20 cellular contexts compared by ENCODE assay signal in genomic region chr19:31553844-31554215, GRCh38.
"Had no signal": no experiment of that assay in that cellular context is flagged by ENCODE, and none has a peak within 500 bp of the region (broad histone marks: within the 10 kb centered on the region; RNA-seq: fewer than 3 reads in every experiment).

No MANE protein-coding gene starts in this region.

- FAIRE-seq: pancreas had no signal

- H3K9me3 Mint-ChIP-seq: activated naive CD8-positive, alpha-beta T cell treated with anti-CD3 and anti-CD28 coated beads, Interleukin-2, amount 50 U/mL, for 24 hours; mesothelial cell of epicardium had no signal

- H3K36me3 ChIP-seq: ascending aorta, breast epithelium, lower lobe of right lung, neural progenitor cell, pancreas, upper lobe of right lung, WERI-Rb-1 had no signal

- H3K27me3 Mint-ChIP-seq: activated CD8-positive, alpha-beta memory T cell treated with anti-CD3 and anti-CD28 coated beads, Interleukin-2, amount 10 ng/mL, durations not matched to agents 7 days and 5 days; activated naive CD8-positive, alpha-beta T cell treated with anti-CD3 and anti-CD28 coated beads, Interleukin-2, amount 50 U/mL, for 24 hours; naive B cell had no signal

- DNase-seq: activated CD4-positive, alpha-beta T cell treated with anti-CD3 and anti-CD28 coated beads, Interleukin-2, amount 50 U/mL, for 48 hours; activated CD8-positive, alpha-beta memory T cell treated with anti-CD3 and anti-CD28 coated beads, Interleukin-2, amount 10 ng/mL, durations not matched to agents 7 days and 5 days; activated naive CD4-positive, alpha-beta T cell treated with anti-CD3 and anti-CD28 coated beads for 36 hours; activated naive CD8-positive, alpha-beta T cell treated with anti-CD3 and anti-CD28 coated beads, Interleukin-2, amount 50 U/mL, for 24 hours; activated T-cell treated with anti-CD3 and anti-CD28 coated beads, Interleukin-2, amount 50 U/mL, for 1 hour; erythroblast; lower lobe of right lung; naive B cell; pancreas; stimulated activated CD4-positive, alpha-beta T cell treated with anti-CD3 and anti-CD28 coated beads, Interleukin-15, amount 100 ng/mL, for 24 hours; stimulated activated CD4-positive, alpha-beta T cell treated with anti-CD3 and anti-CD28 coated beads, Interleukin-4, amount 100 ng/mL, for 24 hours; stimulated activated naive CD4-positive, alpha-beta T cell; T-helper 17 cell; upper lobe of right lung; WERI-Rb-1 had no signal

- H3K9me3 ChIP-seq: ascending aorta, lower lobe of right lung, pancreas, upper lobe of right lung had no signal

- H3K4me1 Mint-ChIP-seq: activated CD8-positive, alpha-beta memory T cell treated with anti-CD3 and anti-CD28 coated beads, Interleukin-2, amount 10 ng/mL, durations not matched to agents 7 days and 5 days; activated naive CD8-positive, alpha-beta T cell treated with anti-CD3 and anti-CD28 coated beads, Interleukin-2, amount 50 U/mL, for 24 hours; naive B cell; neural progenitor cell; T-helper 17 cell had no signal

- H3K27ac ChIP-seq: ascending aorta, lower lobe of right lung, neural progenitor cell, pancreas, upper lobe of right lung, WERI-Rb-1 had no signal

- H3K27me3 ChIP-seq: ascending aorta, breast epithelium, neural progenitor cell, pancreas, upper lobe of right lung had no signal

- H3K4me3 ChIP-seq: ascending aorta, breast epithelium, lower lobe of right lung, neural progenitor cell, pancreas, upper lobe of right lung had no signal

- H3K36me3 Mint-ChIP-seq: activated CD8-positive, alpha-beta memory T cell treated with anti-CD3 and anti-CD28 coated beads, Interleukin-2, amount 10 ng/mL, durations not matched to agents 7 days and 5 days; mesothelial cell of epicardium; naive B cell; neural progenitor cell had no signal

- H3K4me3 Mint-ChIP-seq: activated CD8-positive, alpha-beta memory T cell treated with anti-CD3 and anti-CD28 coated beads, Interleukin-2, amount 10 ng/mL, durations not matched to agents 7 days and 5 days; activated naive CD4-positive, alpha-beta T cell treated with anti-CD3 and anti-CD28 coated beads for 36 hours; activated naive CD8-positive, alpha-beta T cell treated with anti-CD3 and anti-CD28 coated beads, Interleukin-2, amount 50 U/mL, for 24 hours; mesothelial cell of epicardium; naive B cell; neural progenitor cell; T-helper 17 cell had no signal

- H3K4me1 ChIP-seq: ascending aorta, breast epithelium, lower lobe of right lung, neural progenitor cell, pancreas, upper lobe of right lung had no signal

- H3K27ac Mint-ChIP-seq: activated CD8-positive, alpha-beta memory T cell treated with anti-CD3 and anti-CD28 coated beads, Interleukin-2, amount 10 ng/mL, durations not matched to agents 7 days and 5 days; activated naive CD4-positive, alpha-beta T cell treated with anti-CD3 and anti-CD28 coated beads for 36 hours; activated naive CD8-positive, alpha-beta T cell treated with anti-CD3 and anti-CD28 coated beads, Interleukin-2, amount 50 U/mL, for 24 hours; activated T-helper 2 cell treated with anti-CD3 and anti-CD28 coated beads, Interferon-gamma antibody, Interleukin-2, Interleukin-4, amounts not matched to agents 10 μg/mL and 5 μg/mL and 100 μg/mL, durations not matched to agents 14 hours and 24 hours and 36 hours; mesothelial cell of epicardium; naive B cell; neural progenitor cell; T-helper 17 cell had no signal
